ENCODE assay signal across 1 cellular context in genomic region chr18:9700261-9700796, GRCh38.
TF ChIP-seq lines count a peak whose summit lies in the region.

No MANE protein-coding gene starts in this region.

TF ChIP-seq in endothelial cell of umbilical vein, 7 proteins besides CTCF, POLR2A, EP300 and RAD21 (continued from another document):
- TF ChIP-seq, protein P1, sequence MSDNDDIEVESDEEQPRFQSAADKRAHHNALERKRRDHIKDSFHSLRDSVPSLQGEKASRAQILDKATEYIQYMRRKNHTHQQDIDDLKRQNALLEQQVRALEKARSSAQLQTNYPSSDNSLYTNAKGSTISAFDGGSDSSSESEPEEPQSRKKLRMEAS (IDR thresholded peaks at IDR 0.05; ENCODE audit: insufficient read depth, insufficient read length) = no peak
- no peak for TF ChIP-seq GATA2 (IDR thresholded peaks at IDR 0.05; ENCODE audit: insufficient read depth, insufficient read length, low read depth, low read length)
